In the genomic region with DNA sequence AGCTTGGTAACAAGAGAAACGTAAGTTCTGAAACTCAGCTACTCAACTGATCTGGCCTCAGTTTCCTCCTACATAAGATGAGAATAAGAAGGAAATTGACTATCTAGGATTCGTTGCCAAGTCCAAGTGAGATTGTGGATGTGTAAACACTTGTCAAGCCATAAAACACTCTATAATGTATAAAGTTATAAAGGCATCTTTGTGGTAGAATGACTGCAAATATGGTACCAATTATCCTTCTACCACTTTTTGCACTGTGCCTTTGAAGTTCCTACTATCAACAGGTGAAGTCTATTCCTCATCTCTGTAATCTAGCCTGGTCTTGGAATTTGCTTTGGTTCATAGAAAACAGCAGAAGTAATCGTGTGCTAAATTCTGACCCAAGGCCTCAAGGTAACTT, we compare ENCODE assay signal across 39 cellular contexts.
"Had no signal": no experiment of that assay in that cellular context is flagged by ENCODE, and none has a peak within 500 bp of the region (broad histone marks: within the 10 kb centered on the region; RNA-seq: fewer than 3 reads in every experiment).

No MANE protein-coding gene starts in this region.

- H3K27ac ChIP-seq: ascending aorta, cardiac muscle cell, WERI-Rb-1 had no signal

- H3K27me3 Mint-ChIP-seq: activated CD4-positive, alpha-beta T cell treated with anti-CD3 and anti-CD28 coated beads for 36 hours; activated CD4-positive, alpha-beta T cell treated with anti-CD3 and anti-CD28 coated beads, Interleukin-2, amount 10 ng/mL, durations not matched to agents 7 days and 5 days; activated naive CD4-positive, alpha-beta T cell treated with anti-CD3 and anti-CD28 coated beads, Interleukin-2, amount 10 ng/mL, durations not matched to agents 7 days and 5 days; activated naive CD4-positive, alpha-beta T cell treated with anti-CD3 and anti-CD28 coated beads, Interleukin-2, amount 50 U/mL, for 24 hours; activated naive CD8-positive, alpha-beta T cell; activated naive CD8-positive, alpha-beta T cell treated with anti-CD3 and anti-CD28 coated beads, Interleukin-2, amount 50 U/mL, for 24 hours; brain had no signal

- H3K4me3 Mint-ChIP-seq: activated CD4-positive, alpha-beta memory T cell treated with anti-CD3 and anti-CD28 coated beads, Interleukin-2, amount 10 ng/mL, durations not matched to agents 7 days and 5 days; activated CD4-positive, alpha-beta T cell treated with anti-CD3 and anti-CD28 coated beads for 36 hours; activated CD4-positive, alpha-beta T cell treated with anti-CD3 and anti-CD28 coated beads, Interleukin-2, amount 10 ng/mL, durations not matched to agents 7 days and 5 days; activated CD8-positive, alpha-beta memory T cell treated with anti-CD3 and anti-CD28 coated beads, Interleukin-2, amount 10 ng/mL, durations not matched to agents 7 days and 5 days; activated CD8-positive, alpha-beta T cell treated with anti-CD3 and anti-CD28 coated beads, Interleukin-2, amount 10 ng/mL, durations not matched to agents 7 days and 5 days; activated naive CD4-positive, alpha-beta T cell treated with anti-CD3 and anti-CD28 coated beads, Interleukin-2, amount 10 ng/mL, durations not matched to agents 7 days and 5 days; activated naive CD4-positive, alpha-beta T cell treated with anti-CD3 and anti-CD28 coated beads, Interleukin-2, amount 50 U/mL, for 24 hours; activated naive CD8-positive, alpha-beta T cell; activated naive CD8-positive, alpha-beta T cell treated with anti-CD3 and anti-CD28 coated beads, Interleukin-2, amount 10 ng/mL, durations not matched to agents 7 days and 5 days; activated naive CD8-positive, alpha-beta T cell treated with anti-CD3 and anti-CD28 coated beads, Interleukin-2, amount 50 U/mL, for 24 hours; activated T-cell treated with anti-CD3 and anti-CD28 coated beads, Interleukin-2, amount 50 U/mL, for 24 hours; brain; central memory CD8-positive, alpha-beta T cell; T-helper 1 cell treated with Interleukin-12 subunit alpha and Interleukin-12 subunit beta and Interleukin-4 antibody, amounts not matched to agents 30 μg/mL and 1 μg/mL, for 36 hours; T-helper 2 cell treated with Interferon-gamma antibody and Interleukin-4, amounts not matched to agents 5 μg/mL and 100 μg/mL, for 36 hours; WTC11 had no signal

- H3K4me1 ChIP-seq: ascending aorta had no signal

- H3K27me3 ChIP-seq: ascending aorta, cardiac muscle cell had no signal

- FAIRE-seq: bronchial epithelial cell had no signal

- H3K4me3 ChIP-seq: ascending aorta, cardiac muscle cell had no signal

- DNase-seq: activated CD4-positive, alpha-beta memory T cell treated with anti-CD3 and anti-CD28 coated beads, Interleukin-2, amount 10 ng/mL, durations not matched to agents 7 days and 5 days; activated CD4-positive, alpha-beta T cell treated with anti-CD3 and anti-CD28 coated beads for 1 hour; activated CD4-positive, alpha-beta T cell treated with anti-CD3 and anti-CD28 coated beads for 36 hours; activated CD4-positive, alpha-beta T cell treated with anti-CD3 and anti-CD28 coated beads for 48 hours; activated CD4-positive, alpha-beta T cell treated with anti-CD3 and anti-CD28 coated beads, Interleukin-2, amount 10 ng/mL, durations not matched to agents 7 days and 5 days; activated CD4-positive, alpha-beta T cell treated with anti-CD3 and anti-CD28 coated beads, Interleukin-2, amount 50 U/mL, for 48 hours; activated CD4-positive, CD25-positive, alpha-beta regulatory T cell; activated CD8-positive, alpha-beta memory T cell treated with anti-CD3 and anti-CD28 coated beads for 24 hours; activated CD8-positive, alpha-beta memory T cell treated with anti-CD3 and anti-CD28 coated beads, Interleukin-2, amount 10 ng/mL, durations not matched to agents 7 days and 5 days; activated CD8-positive, alpha-beta memory T cell treated with anti-CD3 and anti-CD28 coated beads, Interleukin-2, amount 50 U/mL, for 48 hours; activated CD8-positive, alpha-beta T cell treated with anti-CD3 and anti-CD28 coated beads, Interleukin-2, amount 10 ng/mL, durations not matched to agents 7 days and 5 days; activated effector memory CD4-positive, alpha-beta T cell treated with Interleukin-2 at 50 U/mL for 16 hours; activated gamma-delta T cell; activated naive CD4-positive, alpha-beta T cell treated with anti-CD3 and anti-CD28 coated beads, Interleukin-2, amount 10 ng/mL, durations not matched to agents 7 days and 5 days; activated naive CD4-positive, alpha-beta T cell treated with Interleukin-2 at 50 U/mL for 16 hours; activated naive CD8-positive, alpha-beta T cell treated with anti-CD3 and anti-CD28 coated beads, Interleukin-2, amount 10 ng/mL, durations not matched to agents 7 days and 5 days; activated naive CD8-positive, alpha-beta T cell treated with anti-CD3 and anti-CD28 coated beads, Interleukin-2, amount 50 U/mL, for 24 hours; activated T-cell treated with anti-CD3 and anti-CD28 coated beads, Interleukin-2, amount 50 U/mL, for 24 hours; activated T-cell treated with anti-CD3 and anti-CD28 coated beads, Interleukin-2, amount 50 U/mL, for 48 hours; amygdala; anterior cingulate cortex; caudate nucleus; cerebellar nuclear complex; T-helper 1 cell; T-helper 2 cell; T-helper 9 cell; WERI-Rb-1 had no signal

- H3K36me3 ChIP-seq: ascending aorta, cardiac muscle cell, WERI-Rb-1 had no signal

- ATAC-seq: activated CD4-positive, alpha-beta T cell treated with anti-CD3 and anti-CD28 coated beads for 36 hours; activated CD4-positive, CD25-positive, alpha-beta regulatory T cell treated with anti-CD3 and anti-CD28 coated beads, Interleukin-2, amount 50 U/mL, for 24 hours; activated CD8-positive, alpha-beta memory T cell treated with anti-CD3 and anti-CD28 coated beads, Interleukin-2, amount 10 ng/mL, durations not matched to agents 7 days and 5 days; activated CD8-positive, alpha-beta T cell treated with anti-CD3 and anti-CD28 coated beads, Interleukin-2, amount 10 ng/mL, durations not matched to agents 7 days and 5 days; activated naive CD8-positive, alpha-beta T cell treated with anti-CD3 and anti-CD28 coated beads, Interleukin-2, amount 50 U/mL, for 24 hours; WTC11 had no signal

- H3K9me3 ChIP-seq: ascending aorta had no signal

- H3K9me3 Mint-ChIP-seq: activated CD4-positive, alpha-beta memory T cell treated with anti-CD3 and anti-CD28 coated beads, Interleukin-2, amount 10 ng/mL, durations not matched to agents 7 days and 5 days; activated CD4-positive, alpha-beta T cell treated with anti-CD3 and anti-CD28 coated beads, Interleukin-2, amount 10 ng/mL, durations not matched to agents 7 days and 5 days; activated naive CD4-positive, alpha-beta T cell treated with anti-CD3 and anti-CD28 coated beads, Interleukin-2, amount 10 ng/mL, durations not matched to agents 7 days and 5 days; activated naive CD4-positive, alpha-beta T cell treated with anti-CD3 and anti-CD28 coated beads, Interleukin-2, amount 50 U/mL, for 24 hours; activated naive CD8-positive, alpha-beta T cell treated with anti-CD3 and anti-CD28 coated beads, Interleukin-2, amount 10 ng/mL, durations not matched to agents 7 days and 5 days; activated naive CD8-positive, alpha-beta T cell treated with anti-CD3 and anti-CD28 coated beads, Interleukin-2, amount 50 U/mL, for 24 hours; activated T-cell treated with anti-CD3 and anti-CD28 coated beads, Interleukin-2, amount 50 U/mL, for 24 hours; activated T-helper 2 cell treated with anti-CD3 and anti-CD28 coated beads, Interferon-gamma antibody, Interleukin-2, Interleukin-4, amounts not matched to agents 10 μg/mL and 5 μg/mL and 100 μg/mL, durations not matched to agents 14 hours and 24 hours and 36 hours; brain; central memory CD8-positive, alpha-beta T cell; T-helper 1 cell treated with Interleukin-12 subunit alpha and Interleukin-12 subunit beta and Interleukin-4 antibody, amounts not matched to agents 30 μg/mL and 1 μg/mL, for 36 hours; T-helper 2 cell treated with Interferon-gamma antibody and Interleukin-4, amounts not matched to agents 5 μg/mL and 100 μg/mL, for 36 hours; WTC11 had no signal

- H3K27ac Mint-ChIP-seq: activated CD4-positive, alpha-beta memory T cell treated with anti-CD3 and anti-CD28 coated beads, Interleukin-2, amount 10 ng/mL, durations not matched to agents 7 days and 5 days; activated CD4-positive, alpha-beta T cell treated with anti-CD3 and anti-CD28 coated beads for 36 hours; activated CD4-positive, alpha-beta T cell treated with anti-CD3 and anti-CD28 coated beads, Interleukin-2, amount 10 ng/mL, durations not matched to agents 7 days and 5 days; activated CD8-positive, alpha-beta memory T cell treated with anti-CD3 and anti-CD28 coated beads, Interleukin-2, amount 10 ng/mL, durations not matched to agents 7 days and 5 days; activated CD8-positive, alpha-beta T cell treated with anti-CD3 and anti-CD28 coated beads, Interleukin-2, amount 10 ng/mL, durations not matched to agents 7 days and 5 days; activated naive CD4-positive, alpha-beta T cell treated with anti-CD3 and anti-CD28 coated beads, Interleukin-2, amount 10 ng/mL, durations not matched to agents 7 days and 5 days; activated naive CD4-positive, alpha-beta T cell treated with anti-CD3 and anti-CD28 coated beads, Interleukin-2, amount 50 U/mL, for 24 hours; activated naive CD8-positive, alpha-beta T cell; activated naive CD8-positive, alpha-beta T cell treated with anti-CD3 and anti-CD28 coated beads, Interleukin-2, amount 10 ng/mL, durations not matched to agents 7 days and 5 days; activated naive CD8-positive, alpha-beta T cell treated with anti-CD3 and anti-CD28 coated beads, Interleukin-2, amount 50 U/mL, for 24 hours; activated T-cell treated with anti-CD3 and anti-CD28 coated beads, Interleukin-2, amount 50 U/mL, for 24 hours; activated T-helper 2 cell treated with anti-CD3 and anti-CD28 coated beads, Interferon-gamma antibody, Interleukin-2, Interleukin-4, amounts not matched to agents 10 μg/mL and 5 μg/mL and 100 μg/mL, durations not matched to agents 14 hours and 24 hours and 36 hours; brain; T-helper 1 cell treated with Interleukin-12 subunit alpha and Interleukin-12 subunit beta and Interleukin-4 antibody, amounts not matched to agents 30 μg/mL and 1 μg/mL, for 36 hours; T-helper 2 cell treated with Interferon-gamma antibody and Interleukin-4, amounts not matched to agents 5 μg/mL and 100 μg/mL, for 36 hours; WTC11 had no signal

- H3K36me3 Mint-ChIP-seq: activated CD8-positive, alpha-beta memory T cell treated with anti-CD3 and anti-CD28 coated beads, Interleukin-2, amount 10 ng/mL, durations not matched to agents 7 days and 5 days; activated naive CD4-positive, alpha-beta T cell treated with anti-CD3 and anti-CD28 coated beads, Interleukin-2, amount 10 ng/mL, durations not matched to agents 7 days and 5 days; activated naive CD4-positive, alpha-beta T cell treated with anti-CD3 and anti-CD28 coated beads, Interleukin-2, amount 50 U/mL, for 24 hours; activated naive CD8-positive, alpha-beta T cell; activated naive CD8-positive, alpha-beta T cell treated with anti-CD3 and anti-CD28 coated beads, Interleukin-2, amount 10 ng/mL, durations not matched to agents 7 days and 5 days; brain; WTC11 had no signal

- H3K4me1 Mint-ChIP-seq: activated naive CD4-positive, alpha-beta T cell treated with anti-CD3 and anti-CD28 coated beads, Interleukin-2, amount 10 ng/mL, durations not matched to agents 7 days and 5 days; central memory CD8-positive, alpha-beta T cell had no signal
